Comparison of ENCODE assay signal across 13 cellular contexts in genomic region chr15:100869151-100869999, GRCh38. TPM values are rescaled to one million over a fixed set of nuclear protein-coding genes. Genes with fewer than 3 reads are reported as not detected.
DNase-seq lines count a peak whose midpoint lies in the region; ATAC-seq and TF ChIP-seq lines count a peak whose summit lies in the region.
"Had no signal": no experiment of that assay in that cellular context is flagged by ENCODE, and none has a peak within 500 bp of the region (broad histone marks: within the 10 kb centered on the region; RNA-seq: fewer than 3 reads in every experiment).

No MANE protein-coding gene starts in this region.

- no peaks in the 10 kb centered on the region for H3K36me3 ChIP-seq in prostate gland

- peak overlapping the region; percentile 44 to 67 for H3K27ac ChIP-seq in prostate gland

- peak; percentile 61 for TF ChIP-seq CTCF in cardiac fibroblast (IDR thresholded peaks at IDR 0.05; ENCODE audit: low read depth, low read length)
- TF ChIP-seq CTCF in prostate gland (IDR thresholded peaks at IDR 0.05), result peak in 3 of 4 experiments; percentile 38 to 62 (median 45)

- H3K27me3 Mint-ChIP-seq in activated CD4-positive, alpha-beta T cell treated with anti-CD3 and anti-CD28 coated beads, Interleukin-2, amount 10 ng/mL, durations not matched to agents 24 days and 14 days, result peaks cover 17% of the 10 kb centered on the region
- H3K27me3 Mint-ChIP-seq: CD4-positive, CD25-positive, alpha-beta regulatory T cell had no signal

- H3K4me1 ChIP-seq in prostate gland (replicated peaks), result no peaks in the 10 kb centered on the region

- no peaks in the 10 kb centered on the region for H3K9me3 ChIP-seq in prostate gland

- WGBS in prostate gland, result 59% methylated on average over 13 of the region's 13 CpGs

- no peak overlapping the region for H3K4me3 Mint-ChIP-seq in activated CD4-positive, alpha-beta T cell treated with anti-CD3 and anti-CD28 coated beads, Interleukin-2, amount 10 ng/mL, durations not matched to agents 24 days and 14 days
- H3K4me3 Mint-ChIP-seq: activated B cell treated with CpG ODN at 0.5 μM for 24 hours; CD4-positive, CD25-positive, alpha-beta regulatory T cell; stimulated activated naive CD8-positive, alpha-beta T cell treated with anti-CD3 and anti-CD28 coated beads, Interleukin-15, amount 100 ng/mL, for 72 hours had no signal

- H3K9me3 Mint-ChIP-seq in activated CD4-positive, alpha-beta T cell treated with anti-CD3 and anti-CD28 coated beads, Interleukin-2, amount 10 ng/mL, durations not matched to agents 24 days and 14 days, result peaks cover 4% of the 10 kb centered on the region

- H3K4me1 Mint-ChIP-seq in activated CD4-positive, alpha-beta T cell treated with anti-CD3 and anti-CD28 coated beads, Interleukin-2, amount 10 ng/mL, durations not matched to agents 24 days and 14 days, result no peaks in the 10 kb centered on the region
- H3K4me1 Mint-ChIP-seq: activated B cell treated with CpG ODN at 0.5 μM for 24 hours; CD4-positive, CD25-positive, alpha-beta regulatory T cell; stimulated activated naive CD8-positive, alpha-beta T cell treated with anti-CD3 and anti-CD28 coated beads, Interleukin-15, amount 100 ng/mL, for 72 hours had no signal

- TF ChIP-seq POLR2A in prostate gland (IDR thresholded peaks at IDR 0.05), result no peak

- peak; percentile 62 for DNase-seq in activated CD4-positive, alpha-beta T cell treated with anti-CD3 and anti-CD28 coated beads, Interleukin-2, amount 10 ng/mL, durations not matched to agents 24 days and 14 days
- no peak for DNase-seq in activated CD4-positive, alpha-beta T cell treated with anti-CD3 and anti-CD28 coated beads for 4 hours
- peak; percentile 33 for DNase-seq in KBM-7
- no peak for DNase-seq in cardiac fibroblast (ENCODE audit: low read depth in 2 of 2)
- DNase-seq in prostate gland (ENCODE audit: low spot score), result no peak
- DNase-seq in amniotic stem cell (lab: John Stamatoyannopoulos, UW), result no peak
- no peak for DNase-seq in DMS153 treated with DMSO at 0.1 percent for 48 hours (lab: John Stamatoyannopoulos, UW; ENCODE audit: unreplicated experiment)
- DNase-seq: activated B cell treated with CpG ODN at 0.5 μM for 24 hours; CD4-positive, CD25-positive, alpha-beta regulatory T cell; central memory CD4-positive, alpha-beta T cell; NCI-H446 had no signal

- no peak for ATAC-seq in GM21619 (IDR thresholded peaks at IDR 0.05; ENCODE audit: unreplicated experiment)
- ATAC-seq: stimulated activated naive CD8-positive, alpha-beta T cell treated with anti-CD3 and anti-CD28 coated beads, Interleukin-15, amount 100 ng/mL, for 72 hours had no signal

- no peak overlapping the region for H3K4me3 ChIP-seq in cardiac fibroblast (replicated peaks in 1 of 2; ENCODE audit: low read depth in 2 of 2, low read length in 2 of 2)
- no peak overlapping the region for H3K4me3 ChIP-seq in prostate gland

- H3K27me3 ChIP-seq in prostate gland (replicated peaks; ENCODE audit: insufficient read depth), result no peaks in the 10 kb centered on the region

- H3K36me3 Mint-ChIP-seq in activated CD4-positive, alpha-beta T cell treated with anti-CD3 and anti-CD28 coated beads, Interleukin-2, amount 10 ng/mL, durations not matched to agents 24 days and 14 days (ENCODE audit: low read depth), result no peaks in the 10 kb centered on the region
- H3K36me3 Mint-ChIP-seq: CD4-positive, CD25-positive, alpha-beta regulatory T cell had no signal

- in situ Hi-C loops in KBM-7 (cut with MboI; ENCODE audit: low pct_unique_long_range_greater_than_20kb, low sequenced_read_pairs), result no loop called here

- intact Hi-C loops in activated CD4-positive, alpha-beta T cell treated with anti-CD3 and anti-CD28 coated beads, Interleukin-2, amount 10 ng/mL, durations not matched to agents 24 days and 14 days (cut with micrococcal nuclease), result no loop called here
- intact Hi-C loops in prostate gland (cut with DNase I), result loop anchor here (10.0 kb wide), 1 partner anchor 185 kb away; no protein-coding TSS in a partner anchor

- H3K27ac Mint-ChIP-seq in activated CD4-positive, alpha-beta T cell treated with anti-CD3 and anti-CD28 coated beads, Interleukin-2, amount 10 ng/mL, durations not matched to agents 24 days and 14 days, result no peak overlapping the region
- H3K27ac Mint-ChIP-seq: activated B cell treated with CpG ODN at 0.5 μM for 24 hours; CD4-positive, CD25-positive, alpha-beta regulatory T cell; stimulated activated naive CD8-positive, alpha-beta T cell treated with anti-CD3 and anti-CD28 coated beads, Interleukin-15, amount 100 ng/mL, for 72 hours had no signal

RNA-seq across cellular contexts. Expression of gene ALDH1A3, which starts 10.3 kb away (rescaled TPM):
- not detected in 2 replicates for total RNA-seq in activated CD4-positive, alpha-beta T cell treated with anti-CD3 and anti-CD28 coated beads, Interleukin-2, amount 10 ng/mL, durations not matched to agents 24 days and 14 days
- 100 to 1,000 TPM; 240 to 347 TPM for total RNA-seq in prostate gland
- total RNA-seq: activated B cell treated with CpG ODN at 0.5 μM for 24 hours; CD4-positive, CD25-positive, alpha-beta regulatory T cell had no signal

RNA-seq across cellular contexts. Expression of gene LRRK1, which starts 49.8 kb away (rescaled TPM):
- total RNA-seq in activated CD4-positive, alpha-beta T cell treated with anti-CD3 and anti-CD28 coated beads, Interleukin-2, amount 10 ng/mL, durations not matched to agents 24 days and 14 days, result 1.3 and 2.1 TPM in 2 replicates
- total RNA-seq in prostate gland, result 10 to 100 TPM; 18.6 to 20.3 TPM

Comparison
In these comparisons a context has a peak if more than half of its experiments do, and no peak if none do; other contexts are left out.
1. DNase-seq: peak in activated CD4-positive, alpha-beta T cell treated with anti-CD3 and anti-CD28 coated beads, Interleukin-2, amount 10 ng/mL, durations not matched to agents 24 days and 14 days (single experiment) and KBM-7 (single experiment); none in activated CD4-positive, alpha-beta T cell treated with anti-CD3 and anti-CD28 coated beads for 4 hours (0 of 2), cardiac fibroblast (0 of 2), prostate gland (single experiment), amniotic stem cell (single experiment) and DMS153 treated with DMSO at 0.1 percent for 48 hours (single experiment).
2. RNA of gene ALDH1A3, which starts 10.3 kb away (total RNA-seq): 240 to 347 TPM in prostate gland; not detected in activated CD4-positive, alpha-beta T cell treated with anti-CD3 and anti-CD28 coated beads, Interleukin-2, amount 10 ng/mL, durations not matched to agents 24 days and 14 days; every median in the first group is over 100 times any median in the second.